ENCODE assay signal across 26 cellular contexts in genomic region chr1:183730107-183730724, GRCh38.
DNase-seq lines count a peak whose midpoint lies in the region; ATAC-seq, FAIRE-seq and TF ChIP-seq lines count a peak whose summit lies in the region.
"Had no signal": no experiment of that assay in that cellular context is flagged by ENCODE, and none has a peak within 500 bp of the region (broad histone marks: within the 10 kb centered on the region; RNA-seq: fewer than 3 reads in every experiment).

No MANE protein-coding gene starts in this region.

- no peak overlapping the region for H3K18ac ChIP-seq in H9 (ENCODE audit: insufficient read length, low read depth, low read length)
- peak overlapping the region in 1 of 2 experiments; percentile 13 for H3K18ac ChIP-seq in mesenchymal stem cell (ENCODE audit: low read depth in 1 of 2, low read length in 2 of 2)

- H3K4me3 ChIP-seq in GM12865 (ENCODE audit: low read depth, low read length) (no peak overlapping the region), GM12878 (0 out of 2 replicates have a peak overlapping the region, but pooled peaks have one; percentile 5), mesenchymal stem cell (ENCODE audit: insufficient read depth in 1 of 2, low read depth in 1 of 2, low read length in 2 of 2) (no peak overlapping the region)
- H3K4me3 ChIP-seq: gastrocnemius medialis, mucosa of descending colon, smooth muscle cell had no signal

- no peaks in the 10 kb centered on the region for H3K36me3 Mint-ChIP-seq in H9 (ENCODE audit: insufficient read depth in 1 of 3, low read depth in 3 of 3)
- H3K36me3 Mint-ChIP-seq: activated naive CD8-positive, alpha-beta T cell treated with anti-CD3 and anti-CD28 coated beads for 36 hours had no signal

- H3K23me2 ChIP-seq in H9 (ENCODE audit: insufficient read length, low read depth, low read length, poor library complexity, severe bottlenecking) = no peaks in the 10 kb centered on the region

- TF ChIP-seq EP300 in GM12878 (IDR thresholded peaks at IDR 0.05; ENCODE audit: borderline replicate concordance in 1 of 2, control insufficient read depth in 1 of 2, low read depth in 2 of 2, low read length in 2 of 2) = no peak

- H2BK12ac ChIP-seq in H9 (ENCODE audit: insufficient read length, low read depth, low read length) (no peak overlapping the region), mesenchymal stem cell (ENCODE audit: low read length in 2 of 2) (no peak overlapping the region)

- no peaks in the 10 kb centered on the region for H3K27me3 Mint-ChIP-seq in H9 (ENCODE audit: low read depth)
- H3K27me3 Mint-ChIP-seq: activated CD4-positive, alpha-beta T cell treated with anti-CD3 and anti-CD28 coated beads for 36 hours; activated naive CD8-positive, alpha-beta T cell treated with anti-CD3 and anti-CD28 coated beads for 36 hours had no signal

- POLR2A ChIA-PET in GM12878 (lab: Charles Lee) = no interaction called here

- peaks cover 15% of the 10 kb centered on the region; the same call in 1 of the 2 replicates for H3K4me1 ChIP-seq in GM12878 (ENCODE audit: control insufficient read depth, insufficient read depth, low read length)
- H3K4me1 ChIP-seq in H9 (ENCODE audit: insufficient read depth, low read length) = peaks cover 3% of the 10 kb centered on the region; the same call in 1 of the 2 replicates
- peaks cover 1% of the 10 kb centered on the region for H3K4me1 ChIP-seq in mesenchymal stem cell (ENCODE audit: control insufficient read depth, insufficient read depth, low read depth, low read length)
- H3K4me1 ChIP-seq: gastrocnemius medialis had no signal

- H3K4me1 Mint-ChIP-seq in H9 = peaks cover 6 to 9% of the 10 kb centered on the region in 2 experiments; a peak in 3 of 4 replicates
- H3K4me1 Mint-ChIP-seq: activated CD4-positive, alpha-beta T cell treated with anti-CD3 and anti-CD28 coated beads for 36 hours; activated naive CD8-positive, alpha-beta T cell treated with anti-CD3 and anti-CD28 coated beads for 36 hours had no signal

- H2AK5ac ChIP-seq in H9 (ENCODE audit: insufficient read length, low read length) = no peak overlapping the region
- no peak overlapping the region for H2AK5ac ChIP-seq in mesenchymal stem cell (ENCODE audit: low read length, severe bottlenecking)

- H3K9ac ChIP-seq in GM12878 (ENCODE audit: control insufficient read depth, insufficient read depth, low read length) (no peak overlapping the region), H9 (ENCODE audit: extremely low read depth, insufficient read length, low read length) (no peak overlapping the region), mesenchymal stem cell (ENCODE audit: low read length) (no peak overlapping the region)

- H3K4me2 ChIP-seq in GM12878 (ENCODE audit: control insufficient read depth, insufficient read depth) (no peak overlapping the region), H9 (ENCODE audit: insufficient read depth, insufficient read length, low read length) (no peak overlapping the region), mesenchymal stem cell (ENCODE audit: low read length, poor library complexity, severe bottlenecking) (no peak overlapping the region)
- H3K4me2 ChIP-seq: smooth muscle cell had no signal

- no peak overlapping the region for H3K4ac ChIP-seq in H9 (ENCODE audit: low read depth, low read length)
- no peak overlapping the region for H3K4ac ChIP-seq in mesenchymal stem cell (ENCODE audit: low read depth in 1 of 2, low read length in 2 of 2)

- H3K27me3 ChIP-seq in GM12878 (replicated peaks in 1 of 2; ENCODE audit: control insufficient read depth in 2 of 2, insufficient read depth in 2 of 2, low read length in 1 of 2) = no peaks in the 10 kb centered on the region
- H3K27me3 ChIP-seq in H9 (ENCODE audit: insufficient read depth, low read length) = no peaks in the 10 kb centered on the region
- no peaks in the 10 kb centered on the region for H3K27me3 ChIP-seq in mesenchymal stem cell (ENCODE audit: control insufficient read depth in 1 of 2, insufficient read depth in 1 of 2, low read length in 2 of 2)
- H3K27me3 ChIP-seq: gastrocnemius medialis had no signal

- no peak overlapping the region for H3K4me3 Mint-ChIP-seq in H9
- H3K4me3 Mint-ChIP-seq: activated CD4-positive, alpha-beta T cell treated with anti-CD3 and anti-CD28 coated beads for 36 hours; activated CD8-positive, alpha-beta T cell treated with anti-CD3 and anti-CD28 coated beads, Interleukin-2, amount 10 ng/mL, durations not matched to agents 7 days and 5 days; activated naive CD8-positive, alpha-beta T cell treated with anti-CD3 and anti-CD28 coated beads for 36 hours; nephron had no signal

- CTCF ChIA-PET in GM12878 (lab: Yijun Ruan, JAX) = interaction anchor here (1.5 kb wide), 1 partner anchor 36 kb away, joined by 3 read pairs; no protein-coding TSS in a partner anchor

- H3K14ac ChIP-seq in H9 (ENCODE audit: insufficient read depth, low read length) (no peak overlapping the region), mesenchymal stem cell (ENCODE audit: low read length in 2 of 2) (no peak overlapping the region)

- no peak overlapping the region for H4K5ac ChIP-seq in H9 (ENCODE audit: insufficient read length, low read depth, low read length)

- 18% methylated on average over 2 of the region's 2 CpGs for WGBS in GM12878 (ENCODE audit: insufficient coverage, insufficient replicate concordance, low lambda C conversion rate, missing lambda C conversion rate)
- WGBS in H9 (ENCODE audit: extremely low coverage, insufficient read length, low lambda C conversion rate) = no CpG with 5 or more reads among the region's 2 CpGs
- no CpG with 5 or more reads among the region's 2 CpGs for WGBS in mesenchymal stem cell

- TF ChIP-seq CTCF in GM12865 (IDR thresholded peaks at IDR 0.05; ENCODE audit: insufficient read depth, low read depth, low read length, missing control alignments) = no peak
- no peak for TF ChIP-seq CTCF in GM12878 (IDR thresholded peaks at IDR 0.05 in 2 of 3, conservative IDR thresholded peaks at IDR 0.05 in 1 of 3; ENCODE audit: control insufficient read depth in 2 of 3, extremely low read depth in 1 of 3, insufficient read depth in 1 of 3, low read depth in 3 of 3, low read length in 3 of 3)
- no peak for TF ChIP-seq CTCF in H9 (conservative IDR thresholded peaks at IDR 0.05)

- H3K56ac ChIP-seq in H9 (ENCODE audit: insufficient read length, low read depth, low read length) = no peak overlapping the region

- H3K23ac ChIP-seq in H9 (ENCODE audit: insufficient read length, low read depth, low read length) (no peak overlapping the region), mesenchymal stem cell (ENCODE audit: low read length in 2 of 2) (no peak overlapping the region)

- DNase-seq in GM12865 (ENCODE audit: low read depth) = peak; percentile 24
- DNase-seq in GM12878 (ENCODE audit: low read depth, low spot score) = no peak
- no peak for DNase-seq in iPS-NIHi7 (ENCODE audit: extremely low spot score)
- no peak for DNase-seq in H9
- DNase-seq in mesenchymal stem cell = no peak
- DNase-seq: activated CD4-positive, alpha-beta T cell treated with anti-CD3 and anti-CD28 coated beads for 36 hours; activated CD8-positive, alpha-beta T cell treated with anti-CD3 and anti-CD28 coated beads, Interleukin-2, amount 10 ng/mL, durations not matched to agents 7 days and 5 days; activated effector memory CD4-positive, alpha-beta T cell treated with Interleukin-2 at 50 U/mL for 16 hours; activated naive CD8-positive, alpha-beta T cell treated with anti-CD3 and anti-CD28 coated beads for 36 hours; activated T-cell treated with anti-CD3 and anti-CD28 coated beads for 4 hours; cerebellar nuclear complex; gastrocnemius medialis; GDM1; H7; Kasumi-1; mucosa of descending colon; MV-4-11; NCI-H510A treated with DMSO at 0.1 percent for 48 hours; retina; stimulated activated CD4-positive, alpha-beta T cell treated with anti-CD3 and anti-CD28 coated beads, Interleukin-2, amount 100 ng/mL, for 24 hours; trophoblast cell had no signal

- H4K8ac ChIP-seq in H9 (replicated peaks; ENCODE audit: insufficient read length, low read depth, low read length) (no peak overlapping the region), mesenchymal stem cell (ENCODE audit: low read length) (no peak overlapping the region)

- H3K36me3 ChIP-seq in GM12878 (ENCODE audit: control insufficient read depth in 2 of 2, insufficient read depth in 2 of 2, low read length in 1 of 2) = no peaks in the 10 kb centered on the region
- no peaks in the 10 kb centered on the region for H3K36me3 ChIP-seq in mesenchymal stem cell (ENCODE audit: control insufficient read depth in 1 of 2, insufficient read depth in 2 of 2, low read depth in 1 of 2, low read length in 2 of 2)
- H3K36me3 ChIP-seq: gastrocnemius medialis had no signal

- H2AFZ ChIP-seq in GM12878 (ENCODE audit: control insufficient read depth, low read depth, low read length) = no peak overlapping the region
- H2AFZ ChIP-seq in H9 (ENCODE audit: low read length) = no peak overlapping the region
- H2AFZ ChIP-seq in mesenchymal stem cell (ENCODE audit: low read depth, low read length) = no peak overlapping the region

- no peak overlapping the region for H2BK20ac ChIP-seq in H9 (ENCODE audit: low read depth, low read length, poor library complexity, severe bottlenecking)

- H2BK120ac ChIP-seq in H9 (ENCODE audit: low read depth, low read length, poor library complexity, severe bottlenecking) (no peak overlapping the region), mesenchymal stem cell (ENCODE audit: low read depth, low read length) (no peak overlapping the region)

- H3K79me1 ChIP-seq in H9 (ENCODE audit: insufficient read depth, low read depth, low read length, poor library complexity, severe bottlenecking) = no peaks in the 10 kb centered on the region
- H3K79me1 ChIP-seq in mesenchymal stem cell (replicated peaks; ENCODE audit: low read length, poor library complexity, severe bottlenecking) = no peaks in the 10 kb centered on the region

- no TSS peak for BruUV-seq in GM12878 (replicated peaks; lab: Mats Ljungman, UMichigan)

- H3K27ac Mint-ChIP-seq in H9 = no peak overlapping the region
- H3K27ac Mint-ChIP-seq: activated CD4-positive, alpha-beta T cell treated with anti-CD3 and anti-CD28 coated beads for 36 hours; activated CD8-positive, alpha-beta T cell treated with anti-CD3 and anti-CD28 coated beads, Interleukin-2, amount 10 ng/mL, durations not matched to agents 7 days and 5 days; activated naive CD8-positive, alpha-beta T cell treated with anti-CD3 and anti-CD28 coated beads for 36 hours had no signal

- no peak for TF ChIP-seq RAD21 in GM12878 (IDR thresholded peaks at IDR 0.05; ENCODE audit: insufficient read depth, low read depth, low read length)

- in situ Hi-C loops in GM12878 (cut with MboI) = no loop called here

- peak; percentile 68 for FAIRE-seq in GM12878 (lab: Jason Lieb, UNC)

- H4K20me1 ChIP-seq in GM12878 (ENCODE audit: control insufficient read depth, insufficient read depth) (no peaks in the 10 kb centered on the region), H9 (ENCODE audit: control insufficient read depth, insufficient read depth, insufficient read length) (no peaks in the 10 kb centered on the region)

- H2BK5ac ChIP-seq in H9 (ENCODE audit: insufficient read length, low read length) = no peak overlapping the region
- no peak overlapping the region for H2BK5ac ChIP-seq in mesenchymal stem cell (ENCODE audit: low read depth, low read length, poor library complexity, severe bottlenecking)

- SMC1A ChIA-PET in GM12878 (lab: Charles Lee; ENCODE audit: uncharacterized antibody, unreplicated experiment) = interaction anchor here (1.5 to 2.0 kb wide), 5 partner anchors 35 to 181 kb away, joined by 4 to 6 read pairs (median 5); no protein-coding TSS in a partner anchor

- H3K9me3 Mint-ChIP-seq in H9 = no peaks in the 10 kb centered on the region
- H3K9me3 Mint-ChIP-seq: activated naive CD8-positive, alpha-beta T cell treated with anti-CD3 and anti-CD28 coated beads for 36 hours; nephron had no signal

- RAD21 ChIA-PET in GM12878 (lab: Charles Lee; ENCODE audit: unreplicated experiment) = interaction anchor here (1.1 to 1.9 kb wide), 5 partner anchors 44 to 185 kb away, joined by 3 to 9 read pairs (median 7); no protein-coding TSS in a partner anchor

- H3K79me2 ChIP-seq in GM12878 (ENCODE audit: control insufficient read depth, insufficient read depth, low read length) = no peaks in the 10 kb centered on the region
- H3K79me2 ChIP-seq in H9 (ENCODE audit: insufficient read depth, low read length) = no peaks in the 10 kb centered on the region

- intact Hi-C loops in GM12878 (cut with micrococcal nuclease; ENCODE audit: unreplicated experiment) = loop anchor here (1.0 to 5.0 kb wide), 2 partner anchors 77 to 186 kb away; partner anchors contain the start of gene RGL1

- ATAC-seq in GM18861 (IDR thresholded peaks at IDR 0.05; ENCODE audit: unreplicated experiment) = peak; percentile 34
- peak; percentile 52 for ATAC-seq in HG03159 (IDR thresholded peaks at IDR 0.05; ENCODE audit: unreplicated experiment)
- peak; percentile 87 for ATAC-seq in GM12878
- ATAC-seq in HG03097 (IDR thresholded peaks at IDR 0.05; ENCODE audit: low FRiP score, unreplicated experiment) = no peak
- ATAC-seq: activated CD4-positive, alpha-beta T cell treated with anti-CD3 and anti-CD28 coated beads for 36 hours; activated CD8-positive, alpha-beta T cell treated with anti-CD3 and anti-CD28 coated beads, Interleukin-2, amount 10 ng/mL, durations not matched to agents 7 days and 5 days; gastrocnemius medialis; mucosa of descending colon had no signal

- H3K27ac ChIP-seq in GM12878 (ENCODE audit: control insufficient read depth, insufficient read depth) (peak overlapping the region; percentile 24; the same call in 1 of the 2 replicates), H9 (ENCODE audit: insufficient read length, low read depth, low read length) (no peak overlapping the region), mesenchymal stem cell (ENCODE audit: low read length, poor library complexity, severe bottlenecking) (no peak overlapping the region)
- H3K27ac ChIP-seq: gastrocnemius medialis had no signal

- H3K9me3 ChIP-seq in GM12878 (replicated peaks; ENCODE audit: control insufficient read depth, insufficient read depth, low read length) (no peaks in the 10 kb centered on the region), H9 (ENCODE audit: control insufficient read depth, low read depth, low read length) (no peaks in the 10 kb centered on the region), mesenchymal stem cell (ENCODE audit: control insufficient read depth, low read length) (no peaks in the 10 kb centered on the region)
- H3K9me3 ChIP-seq: gastrocnemius medialis, mucosa of descending colon had no signal

- H4K91ac ChIP-seq in H9 (ENCODE audit: insufficient read length, low read depth, low read length) = no peak overlapping the region
- no peak overlapping the region for H4K91ac ChIP-seq in mesenchymal stem cell (ENCODE audit: low read length)

- no peak overlapping the region for H3T11ph ChIP-seq in H9 (ENCODE audit: low read length)

- TF ChIP-seq POLR2A in GM12878 (IDR thresholded peaks at IDR 0.05; ENCODE audit: low read depth, low read length) = no peak

- H2BK15ac ChIP-seq in H9 (ENCODE audit: low read depth, low read length) (no peak overlapping the region), mesenchymal stem cell (ENCODE audit: low read depth, poor library complexity, severe bottlenecking) (no peak overlapping the region)
